ENCODE assay signal across 17 cellular contexts in genomic region chr10:66555061-66555460, GRCh38.
"Had no signal": no experiment of that assay in that cellular context is flagged by ENCODE, and none has a peak within 500 bp of the region (broad histone marks: within the 10 kb centered on the region; RNA-seq: fewer than 3 reads in every experiment).

No MANE protein-coding gene starts in this region.

- H3K27ac ChIP-seq: dorsolateral prefrontal cortex, esophagus squamous epithelium, gastroesophageal sphincter, parathyroid adenoma, SK-N-MC, upper lobe of left lung had no signal

- H3K9me3 ChIP-seq: esophagus squamous epithelium, gastroesophageal sphincter had no signal

- H3K27me3 Mint-ChIP-seq: activated CD4-positive, alpha-beta T cell treated with anti-CD3 and anti-CD28 coated beads for 36 hours; activated CD8-positive, alpha-beta T cell treated with anti-CD3 and anti-CD28 coated beads for 36 hours; T-cell had no signal

- H3K36me3 ChIP-seq: esophagus squamous epithelium, gastroesophageal sphincter, upper lobe of left lung had no signal

- ATAC-seq: activated CD4-positive, alpha-beta T cell treated with anti-CD3 and anti-CD28 coated beads for 36 hours; activated CD8-positive, alpha-beta T cell treated with anti-CD3 and anti-CD28 coated beads for 36 hours; gastroesophageal sphincter; T-cell had no signal

- H3K4me1 ChIP-seq: esophagus squamous epithelium, parathyroid adenoma, upper lobe of left lung had no signal

- H3K4me3 ChIP-seq: dorsolateral prefrontal cortex, esophagus squamous epithelium, gastroesophageal sphincter, SK-N-MC, smooth muscle cell, upper lobe of left lung had no signal

- H3K36me3 Mint-ChIP-seq: brain, naive B cell, T-cell had no signal

- H3K27me3 ChIP-seq: dorsolateral prefrontal cortex, esophagus squamous epithelium, gastroesophageal sphincter, upper lobe of left lung had no signal

- H3K4me1 Mint-ChIP-seq: activated CD4-positive, alpha-beta T cell treated with anti-CD3 and anti-CD28 coated beads for 36 hours; brain; naive B cell; T-cell had no signal

- H3K27ac Mint-ChIP-seq: activated CD4-positive, alpha-beta T cell treated with anti-CD3 and anti-CD28 coated beads for 36 hours; activated CD8-positive, alpha-beta T cell treated with anti-CD3 and anti-CD28 coated beads for 36 hours; brain; T-cell had no signal

- H3K4me3 Mint-ChIP-seq: activated CD4-positive, alpha-beta T cell treated with anti-CD3 and anti-CD28 coated beads for 36 hours; activated CD8-positive, alpha-beta T cell treated with anti-CD3 and anti-CD28 coated beads for 36 hours; brain; naive B cell; T-cell had no signal

- DNase-seq: activated CD4-positive, alpha-beta T cell treated with anti-CD3 and anti-CD28 coated beads for 36 hours; activated CD8-positive, alpha-beta memory T cell treated with anti-CD3 and anti-CD28 coated beads, Interleukin-2, amount 50 U/mL, for 4 hours; activated CD8-positive, alpha-beta T cell treated with anti-CD3 and anti-CD28 coated beads for 36 hours; activated naive CD4-positive, alpha-beta T cell; dorsolateral prefrontal cortex; esophagus squamous epithelium; hippocampal formation; naive B cell; stimulated activated naive CD4-positive, alpha-beta T cell treated with Interleukin-2 at 50 U/mL for 16 hours; T-cell; T1000; upper lobe of left lung had no signal
